7 cellular contexts compared by ENCODE assay signal in genomic region chr10:103969857-103970627, GRCh38. TPM values are rescaled to one million over a fixed set of nuclear protein-coding genes. Genes with fewer than 3 reads are reported as not detected.
DNase-seq lines count a peak whose midpoint lies in the region; ATAC-seq and TF ChIP-seq lines count a peak whose summit lies in the region.

No MANE protein-coding gene starts in this region.

- H3K27me3 Mint-ChIP-seq in T-helper 17 cell: no peaks in the 10 kb centered on the region

- peak overlapping the region; percentile 94 to 99 for H3K4me3 ChIP-seq in foreskin fibroblast (ENCODE audit: low read depth in 1 of 2, low read length in 2 of 2)

- DNase-seq in HEK293T (ENCODE audit: extremely low spot score) (no peak), T-helper 17 cell (no peak), foreskin fibroblast (peak in 1 of 2 donors; percentile 15), COLO829 (ENCODE audit: low spot score) (no peak), NCI-H748 treated with DMSO at 0.1 percent for 48 hours (lab: John Stamatoyannopoulos, UW) (no peak)
- DNase-seq in stimulated activated effector memory CD8-positive, alpha-beta T cell treated with anti-CD3 and anti-CD28 coated beads, Interleukin-12 subunit alpha, Interleukin-12 subunit beta, amount 100 ng/mL, for 72 hours (ENCODE audit: low spot score in 2 of 2): no peak

- no peak for TF ChIP-seq CTCF in foreskin fibroblast (IDR thresholded peaks at IDR 0.05; ENCODE audit: low read depth, low read length)

- H3K9me3 Mint-ChIP-seq in stimulated activated effector memory CD8-positive, alpha-beta T cell treated with anti-CD3 and anti-CD28 coated beads, Interleukin-12 subunit alpha, Interleukin-12 subunit beta, amount 100 ng/mL, for 72 hours: no peaks in the 10 kb centered on the region

- CTCF ChIA-PET in HEK293T (lab: Yijun Ruan, JAX): interaction anchor here (0.5 kb wide), 1 partner anchor 19 kb away, joined by 4 read pairs; no protein-coding TSS in a partner anchor

- POLR2A ChIA-PET in HEK293T (lab: Yijun Ruan, JAX): interaction anchor here (1.3 kb wide), 1 partner anchor 151 kb away, joined by 4 read pairs; no protein-coding TSS in a partner anchor

- peak overlapping the region; percentile 97 for H3K27ac Mint-ChIP-seq in T-helper 17 cell
- peak overlapping the region; percentile 89 for H3K27ac Mint-ChIP-seq in stimulated activated effector memory CD8-positive, alpha-beta T cell treated with anti-CD3 and anti-CD28 coated beads, Interleukin-12 subunit alpha, Interleukin-12 subunit beta, amount 100 ng/mL, for 72 hours

- ATAC-seq in T-helper 17 cell (no peak), GM19463 (IDR thresholded peaks at IDR 0.05; ENCODE audit: unreplicated experiment) (no peak)
- no peak for ATAC-seq in stimulated activated effector memory CD8-positive, alpha-beta T cell treated with anti-CD3 and anti-CD28 coated beads, Interleukin-12 subunit alpha, Interleukin-12 subunit beta, amount 100 ng/mL, for 72 hours

- peaks cover 5% of the 10 kb centered on the region for H3K36me3 Mint-ChIP-seq in T-helper 17 cell (ENCODE audit: low read depth)
- peaks cover 18% of the 10 kb centered on the region for H3K36me3 Mint-ChIP-seq in stimulated activated effector memory CD8-positive, alpha-beta T cell treated with anti-CD3 and anti-CD28 coated beads, Interleukin-12 subunit alpha, Interleukin-12 subunit beta, amount 100 ng/mL, for 72 hours

- H3K4me1 Mint-ChIP-seq in T-helper 17 cell: peaks cover 51% of the 10 kb centered on the region
- H3K4me1 Mint-ChIP-seq in stimulated activated effector memory CD8-positive, alpha-beta T cell treated with anti-CD3 and anti-CD28 coated beads, Interleukin-12 subunit alpha, Interleukin-12 subunit beta, amount 100 ng/mL, for 72 hours: peaks cover 46% of the 10 kb centered on the region

- peak overlapping the region; percentile 99 for H3K4me3 Mint-ChIP-seq in T-helper 17 cell
- H3K4me3 Mint-ChIP-seq in stimulated activated effector memory CD8-positive, alpha-beta T cell treated with anti-CD3 and anti-CD28 coated beads, Interleukin-12 subunit alpha, Interleukin-12 subunit beta, amount 100 ng/mL, for 72 hours: peak overlapping the region; percentile 86

- H3K9me3 ChIP-seq in T-helper 17 cell (ENCODE audit: control insufficient read depth, low read length, poor library complexity, severe bottlenecking): no peaks in the 10 kb centered on the region

TF ChIP-seq in HEK293T, 16 proteins besides CTCF, POLR2A, EP300 and RAD21:
- TF ChIP-seq PKNOX1 (IDR thresholded peaks at IDR 0.05): 0 out of 2 replicates have a peak, but pooled peaks have one; percentile 10
- TF ChIP-seq FOXK2 (IDR thresholded peaks at IDR 0.05): no peak
- no peak for TF ChIP-seq FOXM1 (IDR thresholded peaks at IDR 0.05; ENCODE audit: borderline replicate concordance)
- no peak for TF ChIP-seq TARDBP (IDR thresholded peaks at IDR 0.05)
- no peak for TF ChIP-seq FOXA1 (IDR thresholded peaks at IDR 0.05)

RNA-seq across cellular contexts. Expression of gene SLK, which starts 3.1 kb away (rescaled TPM):
- 10 to 100 TPM; 24.1 to 25.4 TPM for total RNA-seq in T-helper 17 cell

RNA-seq across cellular contexts. Expression of gene STN1, which starts 52.1 kb away (rescaled TPM):
- total RNA-seq in T-helper 17 cell: 10 to 100 TPM; 47.0 to 53.7 TPM
